Comparison of ENCODE assay signal across 9 cellular contexts in the genomic region with DNA sequence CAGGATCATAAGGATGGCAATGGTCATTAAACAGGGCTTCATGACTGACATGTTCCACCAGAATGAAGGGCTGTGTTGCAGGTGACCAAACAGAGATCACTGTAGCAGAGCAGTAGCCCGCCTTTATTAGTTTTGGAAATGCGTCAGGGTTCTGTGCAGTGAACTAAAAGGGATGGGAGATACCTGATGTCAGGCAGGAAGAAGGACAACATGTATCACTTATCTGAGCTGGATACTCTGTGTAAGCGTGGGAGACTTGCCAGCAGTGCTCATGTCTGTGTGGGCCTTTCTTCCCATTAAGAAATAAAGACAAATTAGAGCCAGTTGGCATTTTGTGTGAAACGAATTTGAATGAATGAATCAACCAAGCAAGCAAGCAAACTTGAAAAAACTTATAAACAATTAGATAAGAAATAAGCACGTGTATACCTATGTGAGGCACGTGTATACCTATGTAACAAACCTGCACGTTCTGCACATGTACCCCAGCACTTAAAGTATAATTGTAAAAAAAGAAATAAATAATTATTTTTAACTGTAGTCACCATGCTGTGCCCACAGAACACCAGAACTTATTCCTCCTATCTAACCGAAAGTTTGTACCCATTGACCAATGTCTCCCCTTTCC. TPM values are rescaled to one million over a fixed set of nuclear protein-coding genes. Genes with fewer than 3 reads are reported as not detected.
"Had no signal": no experiment of that assay in that cellular context is flagged by ENCODE, and none has a peak within 500 bp of the region (broad histone marks: within the 10 kb centered on the region; RNA-seq: fewer than 3 reads in every experiment).

A gene with protein sequence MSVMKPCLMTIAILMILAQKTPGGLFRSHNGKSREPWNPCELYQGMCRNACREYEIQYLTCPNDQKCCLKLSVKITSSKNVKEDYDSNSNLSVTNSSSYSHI (minus strand): TSS at position 51 of the 628 bp plus-strand sequence. CDS start 0 bp downstream, at position 51.

- ATAC-seq: GM12878 had no signal

- FAIRE-seq: G401.6, GM12878, GM12891, GM12892, GM18507, GM19239 had no signal

- DNase-seq: GDM1, GF-D8 had no signal

- H3K4me3 ChIP-seq: GM12878 had no signal

RNA-seq across cellular contexts. Expression of the gene that starts here (rescaled TPM):
- total RNA-seq: G401, GM12878 had no signal
- polyA plus RNA-seq: GM12878 had no signal
